13 cellular contexts compared by ENCODE assay signal in the genomic region with DNA sequence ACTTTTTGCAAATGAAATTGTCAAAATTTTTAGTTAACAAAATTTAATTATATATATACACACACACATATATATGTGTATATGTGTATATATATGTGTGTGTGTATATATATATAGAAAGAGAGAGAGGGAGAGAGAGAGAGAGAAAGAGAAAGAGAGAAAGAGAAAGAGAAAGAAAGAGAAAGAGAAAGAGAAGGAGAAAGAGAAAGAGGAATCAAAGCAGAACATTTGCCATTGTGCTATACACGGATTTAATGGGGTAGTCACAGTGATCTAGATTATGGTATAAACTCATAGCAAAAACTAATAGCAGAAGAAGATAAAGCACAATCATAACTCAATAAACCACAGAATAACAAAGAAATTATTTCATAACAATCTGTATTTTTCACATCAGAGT.
"Had no signal": no experiment of that assay in that cellular context is flagged by ENCODE, and none has a peak within 500 bp of the region (broad histone marks: within the 10 kb centered on the region; RNA-seq: fewer than 3 reads in every experiment).

No MANE protein-coding gene starts in this region.

- H3K27ac ChIP-seq: brain microvascular endothelial cell, foreskin keratinocyte, neural progenitor cell, ovary had no signal

- H3K36me3 ChIP-seq: ovary had no signal

- H2AFZ ChIP-seq: neural progenitor cell had no signal

- DNase-seq: activated CD4-positive, alpha-beta T cell treated with anti-CD3 and anti-CD28 coated beads, Interleukin-2, amount 50 U/mL, for 1 hour; activated effector memory CD4-positive, alpha-beta T cell treated with Interleukin-2 at 50 U/mL for 16 hours; activated T-cell treated with anti-CD3 and anti-CD28 coated beads, Interleukin-2, amount 50 U/mL, for 1 hour; brain microvascular endothelial cell; cerebellar nuclear complex; foreskin keratinocyte; heart right ventricle; islet precursor cell; ovary; stimulated activated naive CD4-positive, alpha-beta T cell; substantia nigra; SW 1271 had no signal

- ATAC-seq: foreskin keratinocyte, heart right ventricle had no signal

- H3K4me1 ChIP-seq: foreskin keratinocyte, neural progenitor cell had no signal

- H3K9me3 ChIP-seq: heart right ventricle, ovary had no signal

- H3K4me2 ChIP-seq: neural progenitor cell had no signal

- H3K9ac ChIP-seq: neural progenitor cell had no signal

- H3K27me3 ChIP-seq: brain microvascular endothelial cell, foreskin keratinocyte, heart right ventricle, neural progenitor cell, ovary had no signal

- H3K4me3 ChIP-seq: heart right ventricle, neural progenitor cell, ovary had no signal
